In genomic region chr4:108272046-108272445, GRCh38 we compare ENCODE assay signal across 23 cellular contexts.
DNase-seq lines count a peak whose midpoint lies in the region; FAIRE-seq and TF ChIP-seq lines count a peak whose summit lies in the region.
"Had no signal": no experiment of that assay in that cellular context is flagged by ENCODE, and none has a peak within 500 bp of the region (broad histone marks: within the 10 kb centered on the region; RNA-seq: fewer than 3 reads in every experiment).

No MANE protein-coding gene starts in this region.

- H3K4me1 ChIP-seq in tibial artery: no peaks in the 10 kb centered on the region
- H3K4me1 ChIP-seq: A549 had no signal

- H3K27me3 ChIP-seq in tibial artery: no peaks in the 10 kb centered on the region
- H3K27me3 ChIP-seq: SJCRH30 had no signal

- intact Hi-C loops in tibial artery (cut with DNase I; ENCODE audit: low total_unique reads): no loop called here

- H3K9me3 ChIP-seq in tibial artery: no peaks in the 10 kb centered on the region
- H3K9me3 ChIP-seq: A549, mucosa of descending colon, SJCRH30 had no signal

- TF ChIP-seq CTCF in fibroblast of mammary gland (conservative IDR thresholded peaks at IDR 0.05; ENCODE audit: control insufficient read depth, insufficient read depth, low read depth, low read length) (no peak), tibial artery (IDR thresholded peaks at IDR 0.05) (no peak)

- H3K36me3 ChIP-seq in tibial artery: no peaks in the 10 kb centered on the region
- H3K36me3 ChIP-seq: SJCRH30 had no signal

- no peak for FAIRE-seq in urothelium cell line (lab: Jason Lieb, UNC)
- FAIRE-seq: A549, astrocyte had no signal

- H3K4me3 ChIP-seq in fibroblast of mammary gland (ENCODE audit: control insufficient read depth, low read depth, low read length): no peak overlapping the region
- no peak overlapping the region for H3K4me3 ChIP-seq in tibial artery
- H3K4me3 ChIP-seq: A549, dorsolateral prefrontal cortex, lung, mucosa of descending colon, SJCRH30, skin epidermis had no signal

- DNase-seq in NCI-H748 (lab: John Stamatoyannopoulos, UW; ENCODE audit: unreplicated experiment) (peak; percentile 2), NCI-H748 treated with DMSO at 0.1 percent for 48 hours (lab: John Stamatoyannopoulos, UW) (no peak), NCI-H1930 (lab: John Stamatoyannopoulos, UW) (peak; percentile 13 to 30), fibroblast of mammary gland (ENCODE audit: low read depth) (peak; percentile 3), urothelium cell line (ENCODE audit: low spot score) (peak; percentile 8), iPS-NIHi7 (ENCODE audit: extremely low spot score) (no peak), tibial artery (no peak)
- DNase-seq in activated CD4-positive, alpha-beta T cell treated with anti-CD3 and anti-CD28 coated beads for 48 hours: no peak
- DNase-seq: activated CD4-positive, CD25-positive, alpha-beta regulatory T cell treated with anti-CD3 and anti-CD28 coated beads, Interleukin-2, amount 50 U/mL, for 72 hours; activated CD8-positive, alpha-beta T cell treated with anti-CD3 and anti-CD28 coated beads, Interleukin-2, amount 10 ng/mL, durations not matched to agents 7 days and 5 days; AML-193; CD4-positive, alpha-beta memory T cell; DMS79 treated with DMSO at 0.1 percent for 48 hours; dorsolateral prefrontal cortex; KG1; mucosa of descending colon; NCI-H1694 treated with DMSO at 0.1 percent for 48 hours; NCI-H774; SJCRH30 had no signal

- no peak overlapping the region for H3K27ac ChIP-seq in tibial artery
- H3K27ac ChIP-seq: A549, dorsolateral prefrontal cortex, SJCRH30, skin epidermis had no signal

Comparison
In these comparisons a context has a peak if more than half of its experiments do, and no peak if none do; other contexts are left out.
1. DNase-seq: peak in NCI-H748 (single experiment), NCI-H1930 (2 of 2), fibroblast of mammary gland (single experiment) and urothelium cell line (single experiment); none in NCI-H748 treated with DMSO at 0.1 percent for 48 hours (single experiment), iPS-NIHi7 (single experiment), tibial artery (0 of 2) and activated CD4-positive, alpha-beta T cell treated with anti-CD3 and anti-CD28 coated beads for 48 hours (single experiment).